1 cellular context compared by ENCODE assay signal in genomic region chr2:108533832-108534576, GRCh38.
A peak's percentile ranks its signal among the peaks of the same experiment; 100 is the strongest.
TF ChIP-seq lines count a peak whose summit lies in the region.

TSS of gene LIMS1 (plus strand) at chr2:108534470. CDS start at chr2:108534563, 93 bp downstream.

TF ChIP-seq in HepG2, 621 proteins besides CTCF, POLR2A, EP300 and RAD21 (continued from another document and continues in another):
- TF ChIP-seq MLXIP (CRISPR knock-in tag; IDR thresholded peaks at IDR 0.05; ENCODE audit: borderline replicate concordance) (no peak), ZFP37 (CRISPR knock-in tag; IDR thresholded peaks at IDR 0.05; ENCODE audit: borderline replicate concordance) (peak; percentile 38; the same call in 1 of the 2 replicates), PAF1 (CRISPR knock-in tag; IDR thresholded peaks at IDR 0.05) (no peak), ZBTB21 (CRISPR knock-in tag; IDR thresholded peaks at IDR 0.05) (peak; percentile 28; the same call in 1 of the 2 replicates), NFYB (CRISPR knock-in tag; IDR thresholded peaks at IDR 0.05) (peak; percentile 19; the same call in 1 of the 2 replicates), ZSCAN22 (CRISPR knock-in tag; IDR thresholded peaks at IDR 0.05) (peak; percentile 63; the same call in 1 of the 2 replicates), ZNF143 (CRISPR knock-in tag; IDR thresholded peaks at IDR 0.05) (peak; percentile 49; the same call in 1 of the 2 replicates), FOXP1 (IDR thresholded peaks at IDR 0.05) (no peak), FOXP1 (CRISPR knock-in tag; IDR thresholded peaks at IDR 0.05) (no peak), JUND (CRISPR knock-in tag; IDR thresholded peaks at IDR 0.05) (peak; percentile 71; the same call in 1 of the 2 replicates), ISL2 (CRISPR knock-in tag; IDR thresholded peaks at IDR 0.05) (peak; percentile 89), ZNF598 (CRISPR knock-in tag; IDR thresholded peaks at IDR 0.05; ENCODE audit: borderline replicate concordance) (peak; percentile 93), ZNF260 (CRISPR knock-in tag; IDR thresholded peaks at IDR 0.05; ENCODE audit: borderline replicate concordance, low read depth) (no peak), FLYWCH1 (CRISPR knock-in tag; IDR thresholded peaks at IDR 0.05) (peak; percentile 67; the same call in 1 of the 2 replicates), ESRRA (CRISPR knock-in tag; IDR thresholded peaks at IDR 0.05; ENCODE audit: low read depth) (peak; percentile 33; the same call in 1 of the 2 replicates), SP2 (CRISPR knock-in tag; IDR thresholded peaks at IDR 0.05) (peak; percentile 60), RARG (CRISPR knock-in tag; IDR thresholded peaks at IDR 0.05; ENCODE audit: low read depth) (peak; percentile 32; the same call in 1 of the 2 replicates), WIZ (CRISPR knock-in tag; IDR thresholded peaks at IDR 0.05) (peak; percentile 52; the same call in 1 of the 2 replicates), DPF2 (CRISPR knock-in tag; IDR thresholded peaks at IDR 0.05; ENCODE audit: borderline replicate concordance, low read depth) (0 out of 2 replicates have a peak, but pooled peaks have one; percentile 18), ZNF446 (CRISPR knock-in tag; IDR thresholded peaks at IDR 0.05) (no peak; the same call in 1 of the 2 replicates), IRF1 (CRISPR knock-in tag; IDR thresholded peaks at IDR 0.05; ENCODE audit: low read depth) (no peak; the same call in 1 of the 2 replicates), ZNF713 (CRISPR knock-in tag; IDR thresholded peaks at IDR 0.05) (no peak), NPAS2 (CRISPR knock-in tag; IDR thresholded peaks at IDR 0.05; ENCODE audit: borderline replicate concordance) (no peak), ELF4 (CRISPR knock-in tag; IDR thresholded peaks at IDR 0.05; ENCODE audit: borderline replicate concordance) (0 out of 2 replicates have a peak, but pooled peaks have one; percentile 22), ZNF619 (CRISPR knock-in tag; IDR thresholded peaks at IDR 0.05) (no peak; the same call in 1 of the 2 replicates), ZNF552 (CRISPR knock-in tag; IDR thresholded peaks at IDR 0.05; ENCODE audit: borderline replicate concordance) (peak; percentile 97), HIVEP1 (CRISPR knock-in tag; IDR thresholded peaks at IDR 0.05) (peak; percentile 84), ZFP91 (CRISPR knock-in tag; IDR thresholded peaks at IDR 0.05; ENCODE audit: borderline replicate concordance) (peak; percentile 86; the same call in 1 of the 2 replicates), CCDC6 (CRISPR knock-in tag; IDR thresholded peaks at IDR 0.05) (peak; percentile 74), MTERF4 (CRISPR knock-in tag; IDR thresholded peaks at IDR 0.05) (0 out of 2 replicates have a peak, but pooled peaks have one; percentile 46), PATZ1 (CRISPR knock-in tag; IDR thresholded peaks at IDR 0.05) (peak; percentile 93), BATF2 (CRISPR knock-in tag; IDR thresholded peaks at IDR 0.05) (peak; percentile 78; the same call in 1 of the 2 replicates), KDM6A (CRISPR knock-in tag; IDR thresholded peaks at IDR 0.05; ENCODE audit: low read depth) (no peak), ATM (IDR thresholded peaks at IDR 0.05; ENCODE audit: borderline replicate concordance) (no peak), GZF1 (CRISPR knock-in tag; IDR thresholded peaks at IDR 0.05) (peak; percentile 82), ZNF33A (CRISPR knock-in tag; IDR thresholded peaks at IDR 0.05; ENCODE audit: borderline replicate concordance) (0 out of 2 replicates have a peak, but pooled peaks have one; percentile 93), ZNF749 (CRISPR knock-in tag; IDR thresholded peaks at IDR 0.05; ENCODE audit: borderline replicate concordance) (peak; percentile 50; the same call in 1 of the 2 replicates), ZNF512 (CRISPR knock-in tag; IDR thresholded peaks at IDR 0.05) (no peak), SP4 (CRISPR knock-in tag; IDR thresholded peaks at IDR 0.05) (peak; percentile 97), NFATC3 (CRISPR knock-in tag; IDR thresholded peaks at IDR 0.05) (no peak; the same call in 1 of the 2 replicates), ZNF12 (CRISPR knock-in tag; IDR thresholded peaks at IDR 0.05) (peak; percentile 51; the same call in 1 of the 2 replicates), RAD51 (IDR thresholded peaks at IDR 0.05; ENCODE audit: borderline replicate concordance) (no peak), TARDBP (CRISPR knock-in tag; IDR thresholded peaks at IDR 0.05) (peak; percentile 69), ZNF704 (CRISPR knock-in tag; IDR thresholded peaks at IDR 0.05; ENCODE audit: borderline replicate concordance) (peak; percentile 89; the same call in 1 of the 2 replicates), ZNF557 (CRISPR knock-in tag; IDR thresholded peaks at IDR 0.05) (peak; percentile 83; the same call in 1 of the 2 replicates), ZBTB7B (CRISPR knock-in tag; IDR thresholded peaks at IDR 0.05) (peak; percentile 91), ZNF44 (CRISPR knock-in tag; IDR thresholded peaks at IDR 0.05) (peak; percentile 83), DNMT3B (CRISPR knock-in tag; conservative IDR thresholded peaks at IDR 0.05) (no peak), FOXM1 (CRISPR knock-in tag; IDR thresholded peaks at IDR 0.05) (no peak), MAF1 (CRISPR knock-in tag; IDR thresholded peaks at IDR 0.05; ENCODE audit: borderline replicate concordance) (peak; percentile 84; the same call in 1 of the 2 replicates), ZNF773 (CRISPR knock-in tag; IDR thresholded peaks at IDR 0.05; ENCODE audit: borderline replicate concordance) (peak; percentile 68; the same call in 1 of the 2 replicates), STAT6 (CRISPR knock-in tag; IDR thresholded peaks at IDR 0.05; ENCODE audit: borderline replicate concordance) (peak; percentile 88; the same call in 1 of the 2 replicates), ZSCAN30 (CRISPR knock-in tag; IDR thresholded peaks at IDR 0.05) (no peak; the same call in 1 of the 2 replicates), E2F2 (CRISPR knock-in tag; IDR thresholded peaks at IDR 0.05; ENCODE audit: borderline replicate concordance) (no peak; the same call in 1 of the 2 replicates)
